In the genomic region with DNA sequence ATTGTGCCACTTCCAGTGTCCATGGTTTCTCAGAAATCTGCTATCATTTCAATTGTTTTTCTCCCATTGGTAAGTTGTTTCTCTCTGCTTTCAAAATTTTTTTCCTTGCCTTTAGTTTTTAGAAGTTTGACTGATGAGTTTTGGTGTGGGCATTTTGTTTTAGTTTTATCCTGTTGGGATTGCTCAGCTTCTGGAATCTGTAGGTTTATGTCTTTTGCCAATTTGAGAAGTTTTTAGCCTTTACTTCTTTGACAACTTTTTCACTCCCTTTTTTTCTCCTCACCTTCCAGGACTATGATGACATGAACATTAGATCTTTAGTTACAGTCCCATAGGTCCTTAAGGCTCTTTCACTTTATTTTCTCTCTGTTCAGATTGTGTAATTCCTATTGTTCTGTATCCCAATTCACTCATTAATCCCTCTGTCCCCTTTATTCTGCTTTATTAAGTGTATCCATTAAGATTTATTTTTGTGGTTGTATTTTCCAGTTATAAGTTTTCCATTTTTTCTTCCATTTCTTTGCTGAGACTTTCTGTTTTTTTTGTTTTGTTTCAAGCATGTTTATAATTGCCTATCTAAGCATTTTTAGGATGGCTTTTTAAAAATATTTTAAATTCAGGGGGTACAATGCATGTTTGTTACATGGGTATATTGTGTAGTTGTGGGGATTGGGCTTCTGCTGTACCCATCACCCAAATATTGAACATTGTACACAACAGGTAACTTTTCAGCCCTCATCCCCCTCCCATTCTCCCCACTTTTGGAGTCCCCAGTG, we compare ENCODE assay signal across 1 cellular context.
TF ChIP-seq lines count a peak whose summit lies in the region.

No MANE protein-coding gene starts in this region.

TF ChIP-seq in GM23338, 12 proteins besides CTCF, POLR2A, EP300 and RAD21 (continued from another document):
- TF ChIP-seq, protein P1, sequence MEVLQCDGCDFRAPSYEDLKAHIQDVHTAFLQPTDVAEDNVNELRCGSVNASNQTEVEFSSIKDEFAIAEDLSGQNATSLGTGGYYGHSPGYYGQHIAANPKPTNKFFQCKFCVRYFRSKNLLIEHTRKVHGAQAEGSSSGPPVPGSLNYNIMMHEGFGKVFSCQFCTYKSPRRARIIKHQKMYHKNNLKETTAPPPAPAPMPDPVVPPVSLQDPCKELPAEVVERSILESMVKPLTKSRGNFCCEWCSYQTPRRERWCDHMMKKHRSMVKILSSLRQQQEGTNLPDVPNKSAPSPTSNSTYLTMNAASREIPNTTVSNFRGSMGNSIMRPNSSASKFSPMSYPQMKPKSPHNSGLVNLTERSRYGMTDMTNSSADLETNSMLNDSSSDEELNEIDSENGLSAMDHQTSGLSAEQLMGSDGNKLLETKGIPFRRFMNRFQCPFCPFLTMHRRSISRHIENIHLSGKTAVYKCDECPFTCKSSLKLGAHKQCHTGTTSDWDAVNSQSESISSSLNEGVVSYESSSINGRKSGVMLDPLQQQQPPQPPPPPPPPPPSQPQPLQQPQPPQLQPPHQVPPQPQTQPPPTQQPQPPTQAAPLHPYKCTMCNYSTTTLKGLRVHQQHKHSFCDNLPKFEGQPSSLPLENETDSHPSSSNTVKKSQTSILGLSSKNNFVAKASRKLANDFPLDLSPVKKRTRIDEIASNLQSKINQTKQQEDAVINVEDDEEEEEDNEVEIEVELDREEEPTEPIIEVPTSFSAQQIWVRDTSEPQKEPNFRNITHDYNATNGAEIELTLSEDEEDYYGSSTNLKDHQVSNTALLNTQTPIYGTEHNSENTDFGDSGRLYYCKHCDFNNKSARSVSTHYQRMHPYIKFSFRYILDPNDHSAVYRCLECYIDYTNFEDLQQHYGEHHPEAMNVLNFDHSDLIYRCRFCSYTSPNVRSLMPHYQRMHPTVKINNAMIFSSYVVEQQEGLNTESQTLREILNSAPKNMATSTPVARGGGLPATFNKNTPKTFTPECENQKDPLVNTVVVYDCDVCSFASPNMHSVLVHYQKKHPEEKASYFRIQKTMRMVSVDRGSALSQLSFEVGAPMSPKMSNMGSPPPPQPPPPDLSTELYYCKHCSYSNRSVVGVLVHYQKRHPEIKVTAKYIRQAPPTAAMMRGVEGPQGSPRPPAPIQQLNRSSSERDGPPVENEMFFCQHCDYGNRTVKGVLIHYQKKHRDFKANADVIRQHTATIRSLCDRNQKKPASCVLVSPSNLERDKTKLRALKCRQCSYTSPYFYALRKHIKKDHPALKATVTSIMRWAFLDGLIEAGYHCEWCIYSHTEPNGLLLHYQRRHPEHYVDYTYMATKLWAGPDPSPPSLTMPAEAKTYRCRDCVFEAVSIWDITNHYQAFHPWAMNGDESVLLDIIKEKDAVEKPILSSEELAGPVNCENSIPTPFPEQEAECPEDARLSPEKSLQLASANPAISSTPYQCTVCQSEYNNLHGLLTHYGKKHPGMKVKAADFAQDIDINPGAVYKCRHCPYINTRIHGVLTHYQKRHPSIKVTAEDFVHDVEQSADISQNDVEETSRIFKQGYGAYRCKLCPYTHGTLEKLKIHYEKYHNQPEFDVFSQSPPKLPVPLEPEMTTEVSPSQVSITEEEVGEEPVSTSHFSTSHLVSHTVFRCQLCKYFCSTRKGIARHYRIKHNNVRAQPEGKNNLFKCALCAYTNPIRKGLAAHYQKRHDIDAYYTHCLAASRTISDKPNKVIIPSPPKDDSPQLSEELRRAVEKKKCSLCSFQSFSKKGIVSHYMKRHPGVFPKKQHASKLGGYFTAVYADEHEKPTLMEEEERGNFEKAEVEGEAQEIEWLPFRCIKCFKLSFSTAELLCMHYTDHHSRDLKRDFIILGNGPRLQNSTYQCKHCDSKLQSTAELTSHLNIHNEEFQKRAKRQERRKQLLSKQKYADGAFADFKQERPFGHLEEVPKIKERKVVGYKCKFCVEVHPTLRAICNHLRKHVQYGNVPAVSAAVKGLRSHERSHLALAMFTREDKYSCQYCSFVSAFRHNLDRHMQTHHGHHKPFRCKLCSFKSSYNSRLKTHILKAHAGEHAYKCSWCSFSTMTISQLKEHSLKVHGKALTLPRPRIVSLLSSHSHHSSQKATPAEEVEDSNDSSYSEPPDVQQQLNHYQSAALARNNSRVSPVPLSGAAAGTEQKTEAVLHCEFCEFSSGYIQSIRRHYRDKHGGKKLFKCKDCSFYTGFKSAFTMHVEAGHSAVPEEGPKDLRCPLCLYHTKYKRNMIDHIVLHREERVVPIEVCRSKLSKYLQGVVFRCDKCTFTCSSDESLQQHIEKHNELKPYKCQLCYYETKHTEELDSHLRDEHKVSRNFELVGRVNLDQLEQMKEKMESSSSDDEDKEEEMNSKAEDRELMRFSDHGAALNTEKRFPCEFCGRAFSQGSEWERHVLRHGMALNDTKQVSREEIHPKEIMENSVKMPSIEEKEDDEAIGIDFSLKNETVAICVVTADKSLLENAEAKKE (CRISPR knock-in tag; IDR thresholded peaks at IDR 0.05), result no peak
- TF ChIP-seq NANOG (IDR thresholded peaks at IDR 0.05; ENCODE audit: borderline replicate concordance) (no peak), ZNF114 (CRISPR knock-in tag; IDR thresholded peaks at IDR 0.05) (no peak), CREB1 (CRISPR knock-in tag; IDR thresholded peaks at IDR 0.05; ENCODE audit: low read depth) (no peak), POLR2AphosphoS5 (IDR thresholded peaks at IDR 0.05; ENCODE audit: low read depth) (no peak), EZH2 (IDR thresholded peaks at IDR 0.05; ENCODE audit: low read depth, unreplicated experiment) (no peak)
- TF ChIP-seq, protein P2, sequence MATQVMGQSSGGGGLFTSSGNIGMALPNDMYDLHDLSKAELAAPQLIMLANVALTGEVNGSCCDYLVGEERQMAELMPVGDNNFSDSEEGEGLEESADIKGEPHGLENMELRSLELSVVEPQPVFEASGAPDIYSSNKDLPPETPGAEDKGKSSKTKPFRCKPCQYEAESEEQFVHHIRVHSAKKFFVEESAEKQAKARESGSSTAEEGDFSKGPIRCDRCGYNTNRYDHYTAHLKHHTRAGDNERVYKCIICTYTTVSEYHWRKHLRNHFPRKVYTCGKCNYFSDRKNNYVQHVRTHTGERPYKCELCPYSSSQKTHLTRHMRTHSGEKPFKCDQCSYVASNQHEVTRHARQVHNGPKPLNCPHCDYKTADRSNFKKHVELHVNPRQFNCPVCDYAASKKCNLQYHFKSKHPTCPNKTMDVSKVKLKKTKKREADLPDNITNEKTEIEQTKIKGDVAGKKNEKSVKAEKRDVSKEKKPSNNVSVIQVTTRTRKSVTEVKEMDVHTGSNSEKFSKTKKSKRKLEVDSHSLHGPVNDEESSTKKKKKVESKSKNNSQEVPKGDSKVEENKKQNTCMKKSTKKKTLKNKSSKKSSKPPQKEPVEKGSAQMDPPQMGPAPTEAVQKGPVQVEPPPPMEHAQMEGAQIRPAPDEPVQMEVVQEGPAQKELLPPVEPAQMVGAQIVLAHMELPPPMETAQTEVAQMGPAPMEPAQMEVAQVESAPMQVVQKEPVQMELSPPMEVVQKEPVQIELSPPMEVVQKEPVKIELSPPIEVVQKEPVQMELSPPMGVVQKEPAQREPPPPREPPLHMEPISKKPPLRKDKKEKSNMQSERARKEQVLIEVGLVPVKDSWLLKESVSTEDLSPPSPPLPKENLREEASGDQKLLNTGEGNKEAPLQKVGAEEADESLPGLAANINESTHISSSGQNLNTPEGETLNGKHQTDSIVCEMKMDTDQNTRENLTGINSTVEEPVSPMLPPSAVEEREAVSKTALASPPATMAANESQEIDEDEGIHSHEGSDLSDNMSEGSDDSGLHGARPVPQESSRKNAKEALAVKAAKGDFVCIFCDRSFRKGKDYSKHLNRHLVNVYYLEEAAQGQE (IDR thresholded peaks at IDR 0.05; ENCODE audit: unreplicated experiment), result no peak
TF ChIP-seq in GM23338: peak in this region for 0.
